ENCODE assay signal across 8 cellular contexts in the genomic region with DNA sequence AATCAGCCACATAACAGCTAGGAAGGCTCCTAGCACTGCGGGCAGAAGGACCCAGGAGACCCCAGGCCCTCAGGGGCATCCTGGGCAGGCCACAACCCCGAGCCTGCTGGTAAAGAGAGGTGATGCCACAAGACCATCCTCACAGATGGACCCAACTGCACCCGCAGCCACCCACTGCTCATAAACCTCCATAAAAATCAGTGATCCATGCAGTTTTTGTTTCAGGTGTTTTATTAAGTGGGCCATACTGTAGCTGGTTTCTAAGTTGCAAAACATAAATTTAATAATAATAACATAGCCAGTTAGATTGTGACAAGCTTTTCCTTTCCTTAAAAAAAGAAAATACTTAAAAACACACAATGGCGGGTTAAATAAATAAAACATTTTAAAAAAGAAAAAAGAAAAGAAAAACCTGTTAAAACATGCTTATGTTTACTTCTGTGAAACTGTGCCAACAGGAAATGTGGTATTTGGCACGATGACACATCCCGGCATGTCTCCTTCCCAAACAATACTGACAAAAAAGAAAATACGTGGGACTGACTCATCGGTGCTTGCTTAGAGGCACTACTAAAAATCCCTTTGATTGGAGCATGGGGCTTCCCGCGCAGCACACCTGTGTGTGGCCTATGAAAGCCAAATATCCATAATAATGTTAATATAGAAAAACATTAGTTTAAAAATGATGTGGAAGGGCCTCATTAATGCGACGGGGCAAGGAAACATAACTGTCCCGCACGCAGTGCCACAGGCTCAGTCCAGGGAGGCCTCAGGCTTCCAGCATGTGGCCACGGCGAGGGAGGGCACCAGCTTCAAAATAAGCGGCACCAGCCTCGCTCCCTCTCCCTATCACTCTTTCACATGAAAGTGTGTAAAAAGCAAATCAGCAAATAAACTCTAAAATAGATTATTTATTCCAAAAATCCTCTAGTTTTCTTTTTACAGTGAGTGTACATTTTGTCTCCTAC. TPM values are rescaled to one million over a fixed set of nuclear protein-coding genes. Genes with fewer than 3 reads are reported as not detected.
DNase-seq lines count a peak whose midpoint lies in the region; ATAC-seq, FAIRE-seq and TF ChIP-seq lines count a peak whose summit lies in the region.
"Had no signal": no experiment of that assay in that cellular context is flagged by ENCODE, and none has a peak within 500 bp of the region (broad histone marks: within the 10 kb centered on the region; RNA-seq: fewer than 3 reads in every experiment).

No MANE protein-coding gene starts in this region.

- H3K27me3 ChIP-seq in bronchial epithelial cell (ENCODE audit: control insufficient read depth, insufficient read depth, low read length): no peaks in the 10 kb centered on the region

- TF ChIP-seq CTCF in HFF-Myc (IDR thresholded peaks at IDR 0.05; ENCODE audit: low read depth, low read length, missing control alignments) (no peak), bronchial epithelial cell (IDR thresholded peaks at IDR 0.05; ENCODE audit: insufficient read depth, low read length, severe bottlenecking) (no peak), mucosa of descending colon (IDR thresholded peaks at IDR 0.05) (no peak)

- H3K4me3 ChIP-seq in HFF-Myc (replicated peaks; ENCODE audit: low read depth, low read length) (no peak overlapping the region), bronchial epithelial cell (ENCODE audit: low read depth, low read length) (no peak overlapping the region), mucosa of descending colon (no peak overlapping the region)
- H3K4me3 ChIP-seq: SK-N-MC had no signal

- FAIRE-seq in bronchial epithelial cell (lab: Jason Lieb, UNC): no peak

- peak; percentile 67 for ATAC-seq in mucosa of descending colon

- DNase-seq in HFF-Myc (ENCODE audit: extremely low read depth, low read depth) (peak; percentile 91), NCI-H748 (lab: John Stamatoyannopoulos, UW; ENCODE audit: unreplicated experiment) (peak; percentile 93), bronchial epithelial cell (ENCODE audit: low read depth) (peak; percentile 97), mucosa of descending colon (peak in 1 of 3 donors; percentile 53), HuH-7.5 (ENCODE audit: low spot score) (no peak), NK-92 (lab: John Stamatoyannopoulos, UW; ENCODE audit: unreplicated experiment) (no peak)
- DNase-seq in NK-92 treated with Interleukin-12 subunit alpha and Interleukin-12 subunit beta, amount 100 ng/mL, for 24 hours (lab: John Stamatoyannopoulos, UW): no peak

- H3K9me3 ChIP-seq in mucosa of descending colon: no peaks in the 10 kb centered on the region

- peaks cover 13% of the 10 kb centered on the region for H3K4me1 ChIP-seq in mucosa of descending colon (ENCODE audit: low read depth)

- intact Hi-C loops in mucosa of descending colon (cut with DNase I, micrococcal nuclease): loop anchor here (5.0 kb wide), 1 partner anchor 122 kb away; no protein-coding TSS in a partner anchor

- H3K36me3 ChIP-seq in bronchial epithelial cell (ENCODE audit: control insufficient read depth, insufficient read depth, low read length) (peaks cover 3% of the 10 kb centered on the region), mucosa of descending colon (ENCODE audit: low read depth) (no peaks in the 10 kb centered on the region)

RNA-seq across cellular contexts. Expression of gene SCUBE2, which starts 47.5 kb away (rescaled TPM):
- total RNA-seq in bronchial epithelial cell (not detected in 2 replicates), mucosa of descending colon (10 to 100 TPM in 2 of 3 donors, 1 to 10 TPM in 1; 8.7 to 18.7 (median 15.9) TPM)

Comparison
In these comparisons a context has a peak if more than half of its experiments do, and no peak if none do; other contexts are left out.
1. DNase-seq: peak in HFF-Myc (single experiment), NCI-H748 (single experiment) and bronchial epithelial cell (single experiment); none in HuH-7.5 (single experiment), NK-92 (single experiment) and NK-92 treated with Interleukin-12 subunit alpha and Interleukin-12 subunit beta, amount 100 ng/mL, for 24 hours (single experiment).